In genomic region chr4:168880087-168880675, GRCh38 we compare ENCODE assay signal across 16 cellular contexts.
DNase-seq lines count a peak whose midpoint lies in the region; ATAC-seq and TF ChIP-seq lines count a peak whose summit lies in the region.
"Had no signal": no experiment of that assay in that cellular context is flagged by ENCODE, and none has a peak within 500 bp of the region (broad histone marks: within the 10 kb centered on the region; RNA-seq: fewer than 3 reads in every experiment).

No MANE protein-coding gene starts in this region.

- no peaks in the 10 kb centered on the region; the same call in 1 of the 2 replicates for H3K79me2 ChIP-seq in GM23248 (ENCODE audit: insufficient read depth)

- peak overlapping the region; percentile 79 for H3K4me2 ChIP-seq in GM23248 (ENCODE audit: unreplicated experiment)
- H3K4me2 ChIP-seq: BLaER1 had no signal

- intact Hi-C loops in ascending aorta (cut with DNase I) (no loop called here), tibial artery (cut with DNase I; ENCODE audit: low total_unique reads) (no loop called here)

- H4K20me1 ChIP-seq in GM23248 (ENCODE audit: insufficient read depth): no peaks in the 10 kb centered on the region
- H4K20me1 ChIP-seq: BLaER1 had no signal

- H3K36me3 ChIP-seq in GM23248 (ENCODE audit: low read depth): peaks cover 10% of the 10 kb centered on the region
- peaks cover 13 to 19% of the 10 kb centered on the region in 2 donors for H3K36me3 ChIP-seq in ascending aorta
- peaks cover 17 to 37% (median 20%) of the 10 kb centered on the region in 3 donors for H3K36me3 ChIP-seq in tibial artery
- H3K36me3 ChIP-seq: BLaER1 had no signal

- 13 to 18% methylated on average over 5 of the region's 5 CpGs for WGBS in GM23248 (ENCODE audit: low coverage in 1 of 2, low lambda C conversion rate in 2 of 2, missing lambda C conversion rate in 2 of 2), 2 experiments

- H3K27me3 ChIP-seq in GM23248 (replicated peaks; ENCODE audit: insufficient read depth) (no peaks in the 10 kb centered on the region), ascending aorta (no peaks in the 10 kb centered on the region), tibial artery (no peaks in the 10 kb centered on the region)

- in situ Hi-C loops in GM23248 (cut with MboI): no loop called here

- CTCF ChIA-PET in WTC11 (lab: Charles Lee): no interaction called here

- H3K4me1 ChIP-seq in GM23248 (ENCODE audit: insufficient read depth) (peaks cover 49% of the 10 kb centered on the region), ascending aorta (peaks cover 3 to 63% of the 10 kb centered on the region in 2 donors), tibial artery (peaks cover 5 to 99% (median 55%) of the 10 kb centered on the region in 4 donors)
- H3K4me1 ChIP-seq: BLaER1 had no signal

- DNase-seq in GM23248: peak; percentile 51
- DNase-seq in ascending aorta (ENCODE audit: low spot score in 2 of 2): no peak
- peak; percentile 51 for DNase-seq in myocyte (ENCODE audit: low read depth)
- no peak for DNase-seq in tibial artery
- no peak for DNase-seq in WTC11 (ENCODE audit: low spot score)
- no peak for DNase-seq in SKM-1 (lab: John Stamatoyannopoulos, UW; ENCODE audit: unreplicated experiment)
- DNase-seq: activated naive CD8-positive, alpha-beta T cell treated with anti-CD3 and anti-CD28 coated beads, Interleukin-2, amount 50 U/mL, for 24 hours; foreskin fibroblast; naive thymus-derived CD8-positive, alpha-beta T cell; NCI-H1092; RPMI8226; substantia nigra had no signal

- H3K9me3 Mint-ChIP-seq in WTC11: no peaks in the 10 kb centered on the region
- H3K9me3 Mint-ChIP-seq: activated naive CD8-positive, alpha-beta T cell treated with anti-CD3 and anti-CD28 coated beads, Interleukin-2, amount 50 U/mL, for 24 hours had no signal

- no peaks in the 10 kb centered on the region for H3K9me3 ChIP-seq in GM23248 (ENCODE audit: low read depth)
- peaks cover 0 to 5% of the 10 kb centered on the region in 2 donors for H3K9me3 ChIP-seq in ascending aorta
- no peaks in the 10 kb centered on the region for H3K9me3 ChIP-seq in tibial artery

- H3K4me3 Mint-ChIP-seq in WTC11: no peak overlapping the region
- H3K4me3 Mint-ChIP-seq: activated naive CD8-positive, alpha-beta T cell treated with anti-CD3 and anti-CD28 coated beads, Interleukin-2, amount 50 U/mL, for 24 hours had no signal

- H3K27ac Mint-ChIP-seq in WTC11: no peak overlapping the region
- H3K27ac Mint-ChIP-seq: activated naive CD8-positive, alpha-beta T cell treated with anti-CD3 and anti-CD28 coated beads, Interleukin-2, amount 50 U/mL, for 24 hours; naive thymus-derived CD8-positive, alpha-beta T cell had no signal

- H3K4me1 Mint-ChIP-seq in WTC11: peaks cover 14% of the 10 kb centered on the region; the same call in 1 of the 2 replicates

- H3F3A ChIP-seq in GM23248 (ENCODE audit: insufficient read depth): peaks cover 51% of the 10 kb centered on the region

- no peaks in the 10 kb centered on the region for H3K36me3 Mint-ChIP-seq in WTC11

- H3K4me3 ChIP-seq in GM23248: no peak overlapping the region; the same call in 1 of the 2 replicates
- no peak overlapping the region for H3K4me3 ChIP-seq in ascending aorta
- H3K4me3 ChIP-seq in tibial artery: no peak overlapping the region
- H3K4me3 ChIP-seq: BLaER1 had no signal

- no peaks in the 10 kb centered on the region for H3K9me2 ChIP-seq in GM23248 (ENCODE audit: insufficient read depth)

- no peak overlapping the region for H2AFZ ChIP-seq in GM23248

- no peak for ATAC-seq in WTC11
- no peak for ATAC-seq in GM18505 (IDR thresholded peaks at IDR 0.05; ENCODE audit: unreplicated experiment)
- ATAC-seq in GM18873 (IDR thresholded peaks at IDR 0.05; ENCODE audit: low FRiP score, unreplicated experiment): no peak
- ATAC-seq: activated naive CD8-positive, alpha-beta T cell treated with anti-CD3 and anti-CD28 coated beads, Interleukin-2, amount 50 U/mL, for 24 hours; naive thymus-derived CD8-positive, alpha-beta T cell had no signal

- TF ChIP-seq CTCF in ascending aorta (IDR thresholded peaks at IDR 0.05): no peak
- TF ChIP-seq CTCF in tibial artery (IDR thresholded peaks at IDR 0.05): no peak
- TF ChIP-seq CTCF in WTC11 (IDR thresholded peaks at IDR 0.05): no peak

- TF ChIP-seq POLR2A in GM18505 (IDR thresholded peaks at IDR 0.05; ENCODE audit: borderline replicate concordance, extremely low read depth, insufficient read depth, insufficient read length): no peak

- H3K27ac ChIP-seq in GM23248 (no peak overlapping the region), ascending aorta (peak overlapping the region; percentile 85 to 88), tibial artery (peak overlapping the region; percentile 78 to 88)
- H3K27ac ChIP-seq: BLaER1, VCaP had no signal

- H3K27me3 Mint-ChIP-seq in WTC11 (ENCODE audit: low read depth): peaks cover 36% of the 10 kb centered on the region

- POLR2A ChIA-PET in WTC11 (lab: Charles Lee): no interaction called here

- H3K9ac ChIP-seq in GM23248: no peak overlapping the region
- H3K9ac ChIP-seq: BLaER1 had no signal

TF ChIP-seq in WTC11, 78 proteins besides CTCF, POLR2A, EP300 and RAD21:
- TF ChIP-seq NR2C2 (CRISPR knock-in tag; IDR thresholded peaks at IDR 0.05) (no peak), ZNF425 (CRISPR knock-in tag; conservative IDR thresholded peaks at IDR 0.05) (no peak), STAT6 (CRISPR knock-in tag; conservative IDR thresholded peaks at IDR 0.05; ENCODE audit: low read depth) (no peak), CREB1 (CRISPR knock-in tag; IDR thresholded peaks at IDR 0.05) (no peak), CBFB (CRISPR knock-in tag; IDR thresholded peaks at IDR 0.05; ENCODE audit: low read depth) (no peak), ZSCAN18 (CRISPR knock-in tag; IDR thresholded peaks at IDR 0.05) (no peak), NR3C1 (CRISPR knock-in tag; conservative IDR thresholded peaks at IDR 0.05; ENCODE audit: low read depth) (no peak), ZNF138 (CRISPR knock-in tag; conservative IDR thresholded peaks at IDR 0.05) (no peak), E2F4 (CRISPR knock-in tag; IDR thresholded peaks at IDR 0.05; ENCODE audit: borderline replicate concordance, low read depth) (no peak), SP1 (CRISPR knock-in tag; conservative IDR thresholded peaks at IDR 0.05) (no peak), ETV6 (CRISPR knock-in tag; IDR thresholded peaks at IDR 0.05) (no peak), ZNF396 (CRISPR knock-in tag; IDR thresholded peaks at IDR 0.05; ENCODE audit: borderline replicate concordance) (no peak)
TF ChIP-seq in WTC11: peak in this region for 0.

Comparison
In these comparisons a context has a peak if more than half of its experiments do, and no peak if none do; other contexts are left out.
1. DNase-seq: peak in GM23248 (single experiment) and myocyte (single experiment); none in ascending aorta (0 of 2), tibial artery (0 of 2), WTC11 (single experiment) and SKM-1 (single experiment).